In the genomic region with DNA sequence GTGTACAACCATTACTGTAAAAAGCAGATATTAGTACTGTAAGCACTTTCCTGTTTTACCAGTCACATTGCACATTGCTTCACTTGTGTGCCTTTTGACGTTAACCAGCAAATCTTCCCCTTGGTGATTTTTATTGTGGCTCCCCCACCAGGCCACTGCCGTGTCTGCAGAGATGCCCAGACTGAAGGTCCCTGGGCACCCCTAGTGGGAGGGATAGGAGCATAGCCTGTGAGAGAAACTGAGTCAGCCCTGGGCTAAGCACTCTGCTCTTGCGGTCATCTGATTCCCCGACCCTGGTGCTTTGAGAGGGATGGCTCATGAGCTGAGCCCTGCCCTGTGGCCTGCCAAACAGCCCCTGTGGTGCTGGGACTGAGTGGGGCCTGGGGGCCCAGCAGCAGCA, we compare ENCODE assay signal across 7 cellular contexts.
DNase-seq lines count a peak whose midpoint lies in the region; ATAC-seq and TF ChIP-seq lines count a peak whose summit lies in the region.

No MANE protein-coding gene starts in this region.

- no peak for TF ChIP-seq POLR2A in body of pancreas (IDR thresholded peaks at IDR 0.05)

- H3K27me3 ChIP-seq in body of pancreas, result no peaks in the 10 kb centered on the region

- peaks cover 5% of the 10 kb centered on the region for H3K4me1 ChIP-seq in body of pancreas

- intact Hi-C loops in body of pancreas (cut with DNase I), result no loop called here

- no peak for ATAC-seq in body of pancreas

- no peaks in the 10 kb centered on the region for H3K36me3 ChIP-seq in body of pancreas (replicated peaks in 1 of 2; ENCODE audit: insufficient read depth in 1 of 2, low read depth in 2 of 2)

- H3K9me3 ChIP-seq in body of pancreas, result no peaks in the 10 kb centered on the region

- TF ChIP-seq CTCF in body of pancreas (IDR thresholded peaks at IDR 0.05), result peak in 4 of 7 experiments; percentile 12 to 39 (median 23)

- DNase-seq in HCEC 1CT (peak; percentile 17), T-helper 2 cell (peak in 4 of 5 experiments; percentile 25 to 69 (median 38)), body of pancreas (peak in 2 of 4 donors; percentile 19 to 35), midbrain (lab: John Stamatoyannopoulos, UW) (peak; percentile 24), NCI-H1092 treated with DMSO at 0.1 percent for 48 hours (lab: John Stamatoyannopoulos, UW) (no peak), NCI-H2029 (lab: John Stamatoyannopoulos, UW) (no peak), NCI-H748 (lab: John Stamatoyannopoulos, UW; ENCODE audit: unreplicated experiment) (no peak)

- H3K4me3 ChIP-seq in body of pancreas, result no peak overlapping the region

- 55 to 68% methylated on average over 3 to 4 of the region's 4 CpGs for WGBS in body of pancreas, 2 donors

- no peak overlapping the region for H3K27ac ChIP-seq in body of pancreas

Comparison
In these comparisons a context has a peak if more than half of its experiments do, and no peak if none do; other contexts are left out.
1. DNase-seq: peak in HCEC 1CT (single experiment), T-helper 2 cell (4 of 5) and midbrain (single experiment); none in NCI-H1092 treated with DMSO at 0.1 percent for 48 hours (single experiment), NCI-H2029 (single experiment) and NCI-H748 (single experiment).